1 cellular context compared by ENCODE assay signal in genomic region chr9:32456564-32456963, GRCh38.
TF ChIP-seq lines count a peak whose summit lies in the region.

No MANE protein-coding gene starts in this region.

TF ChIP-seq in HepG2, 621 proteins besides CTCF, POLR2A, EP300 and RAD21 (continued from another document and continues in another):
- no peak for TF ChIP-seq GMEB1 (CRISPR knock-in tag; IDR thresholded peaks at IDR 0.05; ENCODE audit: borderline replicate concordance)
- TF ChIP-seq ZNF550 (CRISPR knock-in tag; IDR thresholded peaks at IDR 0.05; ENCODE audit: borderline replicate concordance), result no peak
- no peak for TF ChIP-seq MEIS2 (CRISPR knock-in tag; IDR thresholded peaks at IDR 0.05)
- no peak for TF ChIP-seq ZNF776 (CRISPR knock-in tag; IDR thresholded peaks at IDR 0.05)
- no peak for TF ChIP-seq TBX3 (IDR thresholded peaks at IDR 0.05; ENCODE audit: borderline replicate concordance)
- no peak for TF ChIP-seq PAX8 (CRISPR knock-in tag; IDR thresholded peaks at IDR 0.05; ENCODE audit: borderline replicate concordance)
- TF ChIP-seq HNRNPUL1 (IDR thresholded peaks at IDR 0.05; ENCODE audit: low read depth, low read length), result no peak
- no peak for TF ChIP-seq ZNF839 (CRISPR knock-in tag; IDR thresholded peaks at IDR 0.05; ENCODE audit: borderline replicate concordance)
- TF ChIP-seq ZNF724P (CRISPR knock-in tag; IDR thresholded peaks at IDR 0.05; ENCODE audit: borderline replicate concordance), result no peak
- no peak for TF ChIP-seq KDM5A (IDR thresholded peaks at IDR 0.05; ENCODE audit: borderline replicate concordance, low read length)
- TF ChIP-seq ZNF446 (CRISPR knock-in tag; IDR thresholded peaks at IDR 0.05), result no peak
- TF ChIP-seq HNRNPLL (IDR thresholded peaks at IDR 0.05; ENCODE audit: low read depth, low read length, poor library complexity, severe bottlenecking), result no peak
- TF ChIP-seq ZNF768 (CRISPR knock-in tag; IDR thresholded peaks at IDR 0.05), result no peak
- no peak for TF ChIP-seq ZBTB42 (CRISPR knock-in tag; IDR thresholded peaks at IDR 0.05)
- TF ChIP-seq SSRP1 (CRISPR knock-in tag; IDR thresholded peaks at IDR 0.05), result no peak
- TF ChIP-seq, protein P1, sequence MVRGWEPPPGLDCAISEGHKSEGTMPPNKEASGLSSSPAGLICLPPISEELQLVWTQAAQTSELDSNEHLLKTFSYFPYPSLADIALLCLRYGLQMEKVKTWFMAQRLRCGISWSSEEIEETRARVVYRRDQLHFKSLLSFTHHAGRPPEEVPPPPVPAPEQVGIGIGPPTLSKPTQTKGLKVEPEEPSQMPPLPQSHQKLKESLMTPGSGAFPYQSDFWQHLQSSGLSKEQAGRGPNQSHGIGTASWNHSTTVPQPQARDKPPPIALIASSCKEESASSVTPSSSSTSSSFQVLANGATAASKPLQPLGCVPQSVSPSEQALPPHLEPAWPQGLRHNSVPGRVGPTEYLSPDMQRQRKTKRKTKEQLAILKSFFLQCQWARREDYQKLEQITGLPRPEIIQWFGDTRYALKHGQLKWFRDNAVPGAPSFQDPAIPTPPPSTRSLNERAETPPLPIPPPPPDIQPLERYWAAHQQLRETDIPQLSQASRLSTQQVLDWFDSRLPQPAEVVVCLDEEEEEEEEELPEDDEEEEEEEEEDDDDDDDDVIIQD (CRISPR knock-in tag; IDR thresholded peaks at IDR 0.05; ENCODE audit: low read depth), result peak; percentile 71
- TF ChIP-seq ZNF7 (CRISPR knock-in tag; IDR thresholded peaks at IDR 0.05), result no peak
- TF ChIP-seq KLF16 (CRISPR knock-in tag; IDR thresholded peaks at IDR 0.05), result no peak
- 0 out of 2 replicates have a peak, but pooled peaks have one; percentile 16 for TF ChIP-seq RERE (CRISPR knock-in tag; IDR thresholded peaks at IDR 0.05; ENCODE audit: low read depth)
- TF ChIP-seq ZNF329 (CRISPR knock-in tag; IDR thresholded peaks at IDR 0.05; ENCODE audit: low read depth), result no peak
- TF ChIP-seq HIC2 (CRISPR knock-in tag; IDR thresholded peaks at IDR 0.05; ENCODE audit: low read depth), result no peak
- TF ChIP-seq, protein P2, sequence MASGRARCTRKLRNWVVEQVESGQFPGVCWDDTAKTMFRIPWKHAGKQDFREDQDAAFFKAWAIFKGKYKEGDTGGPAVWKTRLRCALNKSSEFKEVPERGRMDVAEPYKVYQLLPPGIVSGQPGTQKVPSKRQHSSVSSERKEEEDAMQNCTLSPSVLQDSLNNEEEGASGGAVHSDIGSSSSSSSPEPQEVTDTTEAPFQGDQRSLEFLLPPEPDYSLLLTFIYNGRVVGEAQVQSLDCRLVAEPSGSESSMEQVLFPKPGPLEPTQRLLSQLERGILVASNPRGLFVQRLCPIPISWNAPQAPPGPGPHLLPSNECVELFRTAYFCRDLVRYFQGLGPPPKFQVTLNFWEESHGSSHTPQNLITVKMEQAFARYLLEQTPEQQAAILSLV (CRISPR knock-in tag; IDR thresholded peaks at IDR 0.05; ENCODE audit: borderline replicate concordance), result no peak
- no peak for TF ChIP-seq SCMH1 (CRISPR knock-in tag; IDR thresholded peaks at IDR 0.05; ENCODE audit: borderline replicate concordance)
- TF ChIP-seq ZSCAN21 (CRISPR knock-in tag; IDR thresholded peaks at IDR 0.05; ENCODE audit: borderline replicate concordance), result no peak
- TF ChIP-seq TOPORS (CRISPR knock-in tag; IDR thresholded peaks at IDR 0.05), result no peak
- peak; percentile 73; the same call in 1 of the 2 replicates for TF ChIP-seq AHDC1 (CRISPR knock-in tag; IDR thresholded peaks at IDR 0.05; ENCODE audit: borderline replicate concordance)
- TF ChIP-seq ZNF230 (CRISPR knock-in tag; IDR thresholded peaks at IDR 0.05), result no peak
- TF ChIP-seq SP1 (IDR thresholded peaks at IDR 0.05), result no peak
- TF ChIP-seq SP1 (CRISPR knock-in tag; IDR thresholded peaks at IDR 0.05), result no peak
- TF ChIP-seq, protein P3, sequence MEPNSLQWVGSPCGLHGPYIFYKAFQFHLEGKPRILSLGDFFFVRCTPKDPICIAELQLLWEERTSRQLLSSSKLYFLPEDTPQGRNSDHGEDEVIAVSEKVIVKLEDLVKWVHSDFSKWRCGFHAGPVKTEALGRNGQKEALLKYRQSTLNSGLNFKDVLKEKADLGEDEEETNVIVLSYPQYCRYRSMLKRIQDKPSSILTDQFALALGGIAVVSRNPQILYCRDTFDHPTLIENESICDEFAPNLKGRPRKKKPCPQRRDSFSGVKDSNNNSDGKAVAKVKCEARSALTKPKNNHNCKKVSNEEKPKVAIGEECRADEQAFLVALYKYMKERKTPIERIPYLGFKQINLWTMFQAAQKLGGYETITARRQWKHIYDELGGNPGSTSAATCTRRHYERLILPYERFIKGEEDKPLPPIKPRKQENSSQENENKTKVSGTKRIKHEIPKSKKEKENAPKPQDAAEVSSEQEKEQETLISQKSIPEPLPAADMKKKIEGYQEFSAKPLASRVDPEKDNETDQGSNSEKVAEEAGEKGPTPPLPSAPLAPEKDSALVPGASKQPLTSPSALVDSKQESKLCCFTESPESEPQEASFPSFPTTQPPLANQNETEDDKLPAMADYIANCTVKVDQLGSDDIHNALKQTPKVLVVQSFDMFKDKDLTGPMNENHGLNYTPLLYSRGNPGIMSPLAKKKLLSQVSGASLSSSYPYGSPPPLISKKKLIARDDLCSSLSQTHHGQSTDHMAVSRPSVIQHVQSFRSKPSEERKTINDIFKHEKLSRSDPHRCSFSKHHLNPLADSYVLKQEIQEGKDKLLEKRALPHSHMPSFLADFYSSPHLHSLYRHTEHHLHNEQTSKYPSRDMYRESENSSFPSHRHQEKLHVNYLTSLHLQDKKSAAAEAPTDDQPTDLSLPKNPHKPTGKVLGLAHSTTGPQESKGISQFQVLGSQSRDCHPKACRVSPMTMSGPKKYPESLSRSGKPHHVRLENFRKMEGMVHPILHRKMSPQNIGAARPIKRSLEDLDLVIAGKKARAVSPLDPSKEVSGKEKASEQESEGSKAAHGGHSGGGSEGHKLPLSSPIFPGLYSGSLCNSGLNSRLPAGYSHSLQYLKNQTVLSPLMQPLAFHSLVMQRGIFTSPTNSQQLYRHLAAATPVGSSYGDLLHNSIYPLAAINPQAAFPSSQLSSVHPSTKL (CRISPR knock-in tag; IDR thresholded peaks at IDR 0.05), result peak; percentile 89
- TF ChIP-seq ARNT2 (CRISPR knock-in tag; IDR thresholded peaks at IDR 0.05; ENCODE audit: low read depth), result no peak
- TF ChIP-seq, protein P4, sequence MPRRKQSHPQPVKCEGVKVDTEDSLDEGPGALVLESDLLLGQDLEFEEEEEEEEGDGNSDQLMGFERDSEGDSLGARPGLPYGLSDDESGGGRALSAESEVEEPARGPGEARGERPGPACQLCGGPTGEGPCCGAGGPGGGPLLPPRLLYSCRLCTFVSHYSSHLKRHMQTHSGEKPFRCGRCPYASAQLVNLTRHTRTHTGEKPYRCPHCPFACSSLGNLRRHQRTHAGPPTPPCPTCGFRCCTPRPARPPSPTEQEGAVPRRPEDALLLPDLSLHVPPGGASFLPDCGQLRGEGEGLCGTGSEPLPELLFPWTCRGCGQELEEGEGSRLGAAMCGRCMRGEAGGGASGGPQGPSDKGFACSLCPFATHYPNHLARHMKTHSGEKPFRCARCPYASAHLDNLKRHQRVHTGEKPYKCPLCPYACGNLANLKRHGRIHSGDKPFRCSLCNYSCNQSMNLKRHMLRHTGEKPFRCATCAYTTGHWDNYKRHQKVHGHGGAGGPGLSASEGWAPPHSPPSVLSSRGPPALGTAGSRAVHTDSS (CRISPR knock-in tag; conservative IDR thresholded peaks at IDR 0.05), result no peak
- no peak for TF ChIP-seq ADNP (CRISPR knock-in tag; IDR thresholded peaks at IDR 0.05)
- 0 out of 2 replicates have a peak, but pooled peaks have one; percentile 26 for TF ChIP-seq ZSCAN9 (CRISPR knock-in tag; IDR thresholded peaks at IDR 0.05; ENCODE audit: borderline replicate concordance)
- TF ChIP-seq AKAP8 (CRISPR knock-in tag; IDR thresholded peaks at IDR 0.05), result no peak
- no peak for TF ChIP-seq KDM2A (CRISPR knock-in tag; IDR thresholded peaks at IDR 0.05; ENCODE audit: borderline replicate concordance, low read depth)
- TF ChIP-seq NR2F2 (IDR thresholded peaks at IDR 0.05; ENCODE audit: borderline replicate concordance, low read depth), result peak; percentile 88
- no peak for TF ChIP-seq SIX4 (CRISPR knock-in tag; IDR thresholded peaks at IDR 0.05)
- TF ChIP-seq ZNF451 (CRISPR knock-in tag; IDR thresholded peaks at IDR 0.05), result no peak
